Comparison of ENCODE assay signal across 9 cellular contexts in genomic region chr5:1112596-1113331, GRCh38. TPM values are rescaled to one million over a fixed set of nuclear protein-coding genes. Genes with fewer than 3 reads are reported as not detected.
A peak's percentile ranks its signal among the peaks of the same experiment; 100 is the strongest.
DNase-seq lines count a peak whose midpoint lies in the region; ATAC-seq and TF ChIP-seq lines count a peak whose summit lies in the region.
"Had no signal": no experiment of that assay in that cellular context is flagged by ENCODE, and none has a peak within 500 bp of the region (broad histone marks: within the 10 kb centered on the region; RNA-seq: fewer than 3 reads in every experiment).

No MANE protein-coding gene starts in this region.

- no peaks in the 10 kb centered on the region for H3K36me3 Mint-ChIP-seq in activated CD4-positive, alpha-beta T cell treated with anti-CD3 and anti-CD28 coated beads for 36 hours (ENCODE audit: low read depth)

- intact Hi-C loops in activated CD4-positive, alpha-beta T cell treated with anti-CD3 and anti-CD28 coated beads for 36 hours (cut with DNase I, micrococcal nuclease): loop anchor here in 1 of 2 experiments (2.0 to 5.0 kb wide), 3 partner anchors 376 to 500 kb away; partner anchors contain the start of gene CEP72
- intact Hi-C loops in body of pancreas (cut with DNase I): no loop called here
- intact Hi-C loops in head of caudate nucleus (cut with DNase I): no loop called here

- H3K27me3 Mint-ChIP-seq in activated CD4-positive, alpha-beta T cell treated with anti-CD3 and anti-CD28 coated beads for 36 hours: no peaks in the 10 kb centered on the region

- peak overlapping the region; percentile 19 for H3K4me3 Mint-ChIP-seq in activated CD4-positive, alpha-beta T cell treated with anti-CD3 and anti-CD28 coated beads for 36 hours

- peaks cover 62% of the 10 kb centered on the region for H3K4me1 ChIP-seq in body of pancreas

- TF ChIP-seq CTCF in NB4 (IDR thresholded peaks at IDR 0.05; ENCODE audit: low read depth, low read length) (no peak), body of pancreas (IDR thresholded peaks at IDR 0.05) (peak in 3 of 7 experiments; percentile 22 to 25 (median 23))

- H3K27ac Mint-ChIP-seq in activated CD4-positive, alpha-beta T cell treated with anti-CD3 and anti-CD28 coated beads for 36 hours: no peak overlapping the region

- ATAC-seq in activated CD4-positive, alpha-beta T cell treated with anti-CD3 and anti-CD28 coated beads for 36 hours: no peak
- ATAC-seq in body of pancreas: peak; percentile 70

- H3K27me3 ChIP-seq in body of pancreas: no peaks in the 10 kb centered on the region

- CTCF ChIA-PET in activated CD4-positive, alpha-beta T cell treated with anti-CD3 and anti-CD28 coated beads for 36 hours (lab: Charles Lee): no interaction called here

- WGBS in body of pancreas, 2 donors: 26% methylated on average over 8 to 12 of the region's 13 CpGs

- H3K9me3 ChIP-seq in body of pancreas: no peaks in the 10 kb centered on the region

- H3K36me3 ChIP-seq in body of pancreas (replicated peaks in 1 of 2; ENCODE audit: insufficient read depth in 1 of 2, low read depth in 2 of 2): no peaks in the 10 kb centered on the region

- POLR2A ChIA-PET in activated CD4-positive, alpha-beta T cell treated with anti-CD3 and anti-CD28 coated beads for 36 hours (lab: Charles Lee): no interaction called here

- H3K27ac ChIP-seq in body of pancreas: peak overlapping the region; percentile 68 to 93 (median 74)

- peaks cover 24% of the 10 kb centered on the region for H3K4me1 Mint-ChIP-seq in activated CD4-positive, alpha-beta T cell treated with anti-CD3 and anti-CD28 coated beads for 36 hours

- H3K4me3 ChIP-seq in NB4 (ENCODE audit: low read depth, low read length): no peak overlapping the region
- H3K4me3 ChIP-seq in body of pancreas: no peak overlapping the region

- no peak for DNase-seq in activated CD4-positive, alpha-beta T cell treated with anti-CD3 and anti-CD28 coated beads for 36 hours
- no peak for DNase-seq in activated CD4-positive, alpha-beta T cell treated with anti-CD3 and anti-CD28 coated beads for 1 hour
- DNase-seq in NB4 (ENCODE audit: low read depth) (peak; percentile 46), body of pancreas (peak; percentile 65 to 90 (median 85)), renal cortical epithelial cell (ENCODE audit: low read depth) (peak; percentile 72), head of caudate nucleus (no peak), EL (no peak), DMS79 (lab: John Stamatoyannopoulos, UW) (no peak)
- DNase-seq: kidney had no signal

- H3K9me3 Mint-ChIP-seq in activated CD4-positive, alpha-beta T cell treated with anti-CD3 and anti-CD28 coated beads for 36 hours (ENCODE audit: low read depth): no peaks in the 10 kb centered on the region

- no peak for TF ChIP-seq POLR2A in NB4 (IDR thresholded peaks at IDR 0.05; ENCODE audit: extremely low read depth, insufficient read length)
- no peak for TF ChIP-seq POLR2A in body of pancreas (IDR thresholded peaks at IDR 0.05)

RNA-seq across cellular contexts. Expression of gene SLC12A7, which starts 0.9 kb away (rescaled TPM):
- total RNA-seq in activated CD4-positive, alpha-beta T cell treated with anti-CD3 and anti-CD28 coated beads for 36 hours: 10 to 100 TPM; 18.5 to 21.6 TPM
- 10 to 100 TPM; 35.5 to 42.8 TPM for total RNA-seq in body of pancreas
- total RNA-seq in renal cortical epithelial cell: 35.8 and 42.2 TPM in 2 replicates

Comparison
In these comparisons a context has a peak if more than half of its experiments do, and no peak if none do; other contexts are left out.
1. DNase-seq: peak in NB4 (single experiment), body of pancreas (4 of 4) and renal cortical epithelial cell (single experiment); none in activated CD4-positive, alpha-beta T cell treated with anti-CD3 and anti-CD28 coated beads for 36 hours (single experiment), activated CD4-positive, alpha-beta T cell treated with anti-CD3 and anti-CD28 coated beads for 1 hour (single experiment), head of caudate nucleus (0 of 42), EL (single experiment) and DMS79 (single experiment).